Comparison of ENCODE assay signal across 1 cellular context in the genomic region with DNA sequence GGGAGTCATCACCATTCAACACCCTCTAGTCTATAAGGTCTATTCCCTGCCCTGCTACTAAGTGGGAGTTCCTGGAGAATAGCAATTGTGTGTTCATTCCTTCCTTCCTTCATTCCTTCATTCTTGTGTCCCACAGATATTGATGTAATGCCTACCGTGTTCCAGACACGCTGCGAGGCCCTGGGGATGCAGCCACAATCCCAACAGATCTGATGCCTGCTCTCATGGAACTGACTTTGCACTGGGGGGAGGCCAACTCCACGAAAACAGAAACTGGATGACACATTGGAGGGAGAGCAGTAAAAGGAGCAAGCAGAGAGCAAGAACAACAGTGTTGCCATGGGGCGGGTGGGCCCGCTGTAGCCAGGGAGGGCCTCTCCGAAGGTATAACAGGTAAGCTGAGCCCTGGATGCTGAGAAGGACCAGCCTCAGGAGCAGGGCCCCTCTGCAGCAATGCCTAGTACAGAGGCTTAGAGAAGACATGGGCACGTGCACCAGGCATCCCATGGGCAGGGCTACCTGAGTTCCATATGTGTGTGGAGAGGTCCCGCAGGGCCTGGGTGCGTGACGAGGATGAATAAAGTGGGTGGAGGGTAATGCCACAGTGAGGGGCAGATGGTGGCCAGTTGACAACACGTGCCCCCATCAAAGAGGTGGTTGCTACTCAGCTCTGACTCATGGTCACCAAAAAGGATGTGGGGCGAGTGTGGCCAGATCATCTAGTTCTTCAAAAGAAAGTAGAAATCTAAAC.
TF ChIP-seq lines count a peak whose summit lies in the region.

No MANE protein-coding gene starts in this region.

TF ChIP-seq in IMR-90, 13 proteins besides CTCF, POLR2A, EP300 and RAD21:
- TF ChIP-seq SMC3 (IDR thresholded peaks at IDR 0.05; ENCODE audit: low read depth, low read length) (no peak), USF2 (IDR thresholded peaks at IDR 0.05; ENCODE audit: low read depth, low read length) (peak; percentile 74), BHLHE40 (IDR thresholded peaks at IDR 0.05; ENCODE audit: low read depth, low read length) (peak; percentile 80)
